ENCODE assay signal across 1 cellular context in genomic region chr19:14520543-14520942, GRCh38.
A peak's percentile ranks its signal among the peaks of the same experiment; 100 is the strongest.
TF ChIP-seq lines count a peak whose summit lies in the region.

No MANE protein-coding gene starts in this region.

TF ChIP-seq in K562, 482 proteins besides CTCF, POLR2A, EP300 and RAD21:
- TF ChIP-seq ZNF121 (CRISPR knock-in tag; conservative IDR thresholded peaks at IDR 0.05) (peak; percentile 72), RBM25 (IDR thresholded peaks at IDR 0.05; ENCODE audit: low read depth, low read length, severe bottlenecking) (peak; percentile 34), TEAD2 (tag; IDR thresholded peaks at IDR 0.05) (no peak)
